Comparison of ENCODE assay signal across 8 cellular contexts in the genomic region with DNA sequence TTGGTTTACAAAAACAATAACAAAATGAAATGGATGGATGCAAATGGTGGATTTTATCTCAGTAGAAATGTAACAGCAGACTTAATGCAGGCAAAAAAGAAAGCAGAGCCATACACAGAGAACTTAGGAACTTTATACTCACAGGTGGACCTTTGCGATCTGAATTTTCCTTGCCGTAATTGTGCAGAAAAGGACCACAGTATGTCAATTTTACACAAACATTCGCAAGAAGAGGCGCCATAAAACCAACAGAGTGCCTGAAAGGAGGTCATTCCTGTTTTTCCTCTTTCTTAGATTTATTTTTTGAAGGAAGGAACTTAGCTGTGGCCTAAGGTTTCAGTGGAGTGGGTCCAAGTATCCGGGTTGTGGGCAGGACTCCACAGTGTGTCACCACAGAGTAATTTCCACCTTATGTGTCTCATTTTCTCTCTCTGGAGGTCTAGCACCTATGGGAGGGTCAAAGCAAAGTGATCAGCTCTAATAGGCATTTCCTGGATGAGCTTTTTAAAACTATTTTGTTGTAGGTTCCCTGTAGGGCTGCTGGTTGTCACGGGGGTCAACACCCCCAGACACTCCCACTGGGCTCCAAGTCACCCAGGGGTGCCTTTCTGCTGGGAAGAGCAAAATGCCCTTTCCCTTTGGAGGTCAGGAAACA. TPM values are rescaled to one million over a fixed set of nuclear protein-coding genes. Genes with fewer than 3 reads are reported as not detected.
DNase-seq lines count a peak whose midpoint lies in the region; TF ChIP-seq lines count a peak whose summit lies in the region.

No MANE protein-coding gene starts in this region.

- no peaks in the 10 kb centered on the region for H3K27me3 ChIP-seq in PC-9 (ENCODE audit: insufficient read depth, low read depth)
- H3K27me3 ChIP-seq in duodenal mucosa (ENCODE audit: control insufficient read depth in 1 of 2, insufficient read depth in 2 of 2, low read length in 2 of 2), result no peaks in the 10 kb centered on the region

- CTCF ChIA-PET in PC-9 (lab: Charles Lee), result no interaction called here

- H3K9me3 ChIP-seq in PC-9 (ENCODE audit: insufficient read depth, low read depth) (no peaks in the 10 kb centered on the region), duodenal mucosa (ENCODE audit: control insufficient read depth in 1 of 2, low read length in 2 of 2) (no peaks in the 10 kb centered on the region)

- POLR2A ChIA-PET in PC-9 (lab: Charles Lee; ENCODE audit: unreplicated experiment), result no interaction called here

- H3K9me2 ChIP-seq in PC-9 (ENCODE audit: insufficient read depth), result no peaks in the 10 kb centered on the region

- H3K27ac Mint-ChIP-seq in neural crest cell (ENCODE audit: unreplicated experiment), result peak overlapping the region; percentile 96

- H3K4me3 ChIP-seq in PC-9 (peak overlapping the region; percentile 49), duodenal mucosa (ENCODE audit: low read depth in 1 of 2, low read length in 2 of 2) (peak overlapping the region; percentile 35 to 48)

- H3K9ac ChIP-seq in duodenal mucosa (ENCODE audit: low read depth in 1 of 2, low read length in 2 of 2), result peak overlapping the region; percentile 22 to 47

- no peaks in the 10 kb centered on the region for H3K36me3 ChIP-seq in PC-9 (ENCODE audit: low read depth)
- H3K36me3 ChIP-seq in duodenal mucosa (ENCODE audit: control insufficient read depth in 1 of 2, insufficient read depth in 2 of 2, low read length in 2 of 2), result no peaks in the 10 kb centered on the region

- DNase-seq in GF-D8 (lab: John Stamatoyannopoulos, UW) (peak; percentile 16), PC-9 (peak; percentile 2 to 58), neural crest cell (ENCODE audit: low read depth, low spot score) (no peak), NCI-H187 (lab: John Stamatoyannopoulos, UW) (no peak), foreskin melanocyte (no peak), NCI-H187 treated with DMSO at 0.1 percent for 48 hours (lab: John Stamatoyannopoulos, UW) (no peak), NCI-H2029 (lab: John Stamatoyannopoulos, UW) (no peak)

- peaks cover 22% of the 10 kb centered on the region for H3K4me1 ChIP-seq in PC-9 (replicated peaks; ENCODE audit: insufficient read depth)
- H3K4me1 ChIP-seq in duodenal mucosa (ENCODE audit: control insufficient read depth in 1 of 2, insufficient read depth in 2 of 2, low read length in 2 of 2), result peaks cover 11 to 16% of the 10 kb centered on the region in 2 donors

- intact Hi-C loops in PC-9 (cut with micrococcal nuclease; ENCODE audit: unreplicated experiment), result no loop called here

- H3K27ac ChIP-seq in PC-9 (peak overlapping the region; percentile 63), duodenal mucosa (ENCODE audit: low read depth, low read length) (peak overlapping the region; percentile 59)

- H3K79me2 ChIP-seq in PC-9 (ENCODE audit: low read depth), result no peaks in the 10 kb centered on the region

- no peaks in the 10 kb centered on the region for H3K27me3 Mint-ChIP-seq in neural crest cell (ENCODE audit: low read depth)

- no peak for TF ChIP-seq CTCF in PC-9 (conservative IDR thresholded peaks at IDR 0.05)
- no peak for TF ChIP-seq CTCF in neural crest cell (conservative IDR thresholded peaks at IDR 0.05)

- peak overlapping the region; percentile 78; the same call in 1 of the 2 replicates for H2AFZ ChIP-seq in PC-9

- peak overlapping the region; percentile 80 for H3K4me3 Mint-ChIP-seq in neural crest cell

- H3K4me1 Mint-ChIP-seq in neural crest cell, result peaks cover 16% of the 10 kb centered on the region

- BruUV-seq in PC-9 (replicated peaks; lab: Mats Ljungman, UMichigan), result no TSS peak

- no peaks in the 10 kb centered on the region for H3K36me3 Mint-ChIP-seq in neural crest cell (ENCODE audit: low read depth)

- H3K4me2 ChIP-seq in PC-9, result peak overlapping the region; percentile 79

- H3K9me3 Mint-ChIP-seq in neural crest cell, result no peaks in the 10 kb centered on the region

- peaks cover 9% of the 10 kb centered on the region; the same call in 1 of the 2 replicates for H3F3A ChIP-seq in PC-9 (ENCODE audit: insufficient read depth, low read depth)

- H4K20me1 ChIP-seq in PC-9 (ENCODE audit: insufficient read depth), result no peaks in the 10 kb centered on the region

RNA-seq across cellular contexts. Expression of gene PBDC1, which starts 24.7 kb away (rescaled TPM):
- 19.0 and 20.9 TPM in 2 replicates for total RNA-seq in PC-9 (2021)
- 30.2 and 30.4 TPM in 2 replicates for total RNA-seq in neural crest cell

Comparison
In these comparisons a context has a peak if more than half of its experiments do, and no peak if none do; other contexts are left out.
1. DNase-seq: peak in GF-D8 (single experiment) and PC-9 (2 of 2); none in neural crest cell (single experiment), NCI-H187 (0 of 2), foreskin melanocyte (single experiment), NCI-H187 treated with DMSO at 0.1 percent for 48 hours (single experiment) and NCI-H2029 (single experiment).